In the genomic region with DNA sequence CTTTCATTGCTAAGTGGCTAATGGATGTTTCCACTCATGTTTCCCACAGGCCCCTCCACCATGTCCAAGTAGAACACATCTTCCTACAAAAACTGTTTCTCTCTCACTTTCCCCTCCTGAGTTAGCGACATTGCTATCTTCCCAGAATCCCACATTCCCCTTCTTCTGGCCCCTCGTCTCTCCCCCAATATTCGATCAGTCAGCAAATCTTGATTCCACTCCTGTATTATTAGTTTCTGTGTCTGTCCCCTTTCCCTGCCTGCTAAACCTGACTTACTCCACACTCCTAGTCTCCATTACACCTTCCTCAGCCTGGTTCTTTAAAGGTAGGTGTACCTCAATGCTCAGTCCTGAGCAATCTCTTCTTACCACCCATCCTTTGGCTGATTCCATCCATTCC, we compare ENCODE assay signal across 29 cellular contexts. TPM values are rescaled to one million over a fixed set of nuclear protein-coding genes. Genes with fewer than 3 reads are reported as not detected.
"Had no signal": no experiment of that assay in that cellular context is flagged by ENCODE, and none has a peak within 500 bp of the region (broad histone marks: within the 10 kb centered on the region; RNA-seq: fewer than 3 reads in every experiment).

No MANE protein-coding gene starts in this region.

- DNase-seq: hypothalamus; immature natural killer cell; left ventricle myocardium inferior; mesendoderm; midbrain; mucosa of descending colon; naive thymus-derived CD4-positive, alpha-beta T cell; nucleus accumbens; pancreas; posterior cingulate gyrus; retina; right cardiac atrium; stimulated activated CD4-positive, alpha-beta T cell treated with anti-CD3 and anti-CD28 coated beads, Interleukin-1b, Interleukin-23, amount 100 ng/mL, for 48 hours; stimulated activated CD4-positive, alpha-beta T cell treated with anti-CD3 and anti-CD28 coated beads, Interleukin-2, amount 100 ng/mL, for 48 hours; stimulated activated CD4-positive, alpha-beta T cell treated with anti-CD3 and anti-CD28 coated beads, Interleukin-4, amount 100 ng/mL, for 4 hours; stimulated activated CD8-positive, alpha-beta memory T cell treated with anti-CD3 and anti-CD28 coated beads, Interleukin-4, amount 100 ng/mL, for 48 hours; stimulated activated naive CD4-positive, alpha-beta T cell treated with Interleukin-2 at 50 U/mL for 16 hours; stimulated activated naive CD8-positive, alpha-beta T cell treated with anti-CD3 and anti-CD28 coated beads, Interleukin-15, amount 100 ng/mL, for 72 hours; substantia nigra; uterus had no signal

- H3K27me3 Mint-ChIP-seq: stimulated activated memory B cell treated with anti-CD40 and anti-IgM and Interleukin-4, amounts not matched to agents 10 μg/mL and 1 μg/mL and 100 μg/mL, for 72 hours; stimulated activated naive CD8-positive, alpha-beta T cell treated with anti-CD3 and anti-CD28 coated beads, Interleukin-15, amount 100 ng/mL, for 72 hours had no signal

- H3K4me3 Mint-ChIP-seq: immature natural killer cell; naive thymus-derived CD4-positive, alpha-beta T cell; natural killer cell treated with Interleukin-12 subunit alpha and Interleukin-12 subunit beta and Interleukin-15 and Interleukin-18, amount 100 ng/mL, for 72 hours; neural crest cell; stimulated activated memory B cell treated with anti-CD40 and anti-IgM and Interleukin-4, amounts not matched to agents 10 μg/mL and 1 μg/mL and 100 μg/mL, for 72 hours; stimulated activated naive CD8-positive, alpha-beta T cell treated with anti-CD3 and anti-CD28 coated beads, Interleukin-15, amount 100 ng/mL, for 72 hours; type B pancreatic cell had no signal

- H3K27me3 ChIP-seq: pancreas, tibial nerve, uterus had no signal

- H3K27ac Mint-ChIP-seq: immature natural killer cell; natural killer cell treated with Interleukin-12 subunit alpha and Interleukin-12 subunit beta and Interleukin-15 and Interleukin-18, amount 100 ng/mL, for 72 hours; stimulated activated memory B cell treated with anti-CD40 and anti-IgM and Interleukin-4, amounts not matched to agents 10 μg/mL and 1 μg/mL and 100 μg/mL, for 72 hours; stimulated activated naive CD8-positive, alpha-beta T cell treated with anti-CD3 and anti-CD28 coated beads, Interleukin-15, amount 100 ng/mL, for 72 hours; type B pancreatic cell had no signal

- H3K36me3 Mint-ChIP-seq: natural killer cell treated with Interleukin-12 subunit alpha and Interleukin-12 subunit beta and Interleukin-15 and Interleukin-18, amount 100 ng/mL, for 72 hours; stimulated activated memory B cell treated with anti-CD40 and anti-IgM and Interleukin-4, amounts not matched to agents 10 μg/mL and 1 μg/mL and 100 μg/mL, for 72 hours; type B pancreatic cell had no signal

- H3K27ac ChIP-seq: left ventricle myocardium inferior, pancreas, prostate gland, tibial nerve, uterus had no signal

- H3K4me3 ChIP-seq: left ventricle myocardium inferior, lung, mucosa of descending colon, pancreas, prostate gland, smooth muscle cell, tibial nerve, uterus had no signal

- H3K4me1 Mint-ChIP-seq: immature natural killer cell; naive thymus-derived CD4-positive, alpha-beta T cell; neural crest cell; stimulated activated memory B cell treated with anti-CD40 and anti-IgM and Interleukin-4, amounts not matched to agents 10 μg/mL and 1 μg/mL and 100 μg/mL, for 72 hours; stimulated activated naive CD8-positive, alpha-beta T cell treated with anti-CD3 and anti-CD28 coated beads, Interleukin-15, amount 100 ng/mL, for 72 hours had no signal

- H3K9me3 Mint-ChIP-seq: immature natural killer cell; natural killer cell treated with Interleukin-12 subunit alpha and Interleukin-12 subunit beta and Interleukin-15 and Interleukin-18, amount 100 ng/mL, for 72 hours; stimulated activated memory B cell treated with anti-CD40 and anti-IgM and Interleukin-4, amounts not matched to agents 10 μg/mL and 1 μg/mL and 100 μg/mL, for 72 hours; stimulated activated naive CD8-positive, alpha-beta T cell treated with anti-CD3 and anti-CD28 coated beads, Interleukin-15, amount 100 ng/mL, for 72 hours; type B pancreatic cell had no signal

- FAIRE-seq: islet of Langerhans, pancreas had no signal

- H3K4me1 ChIP-seq: left ventricle myocardium inferior, pancreas, prostate gland, tibial nerve, uterus had no signal

- H3K9me3 ChIP-seq: left ventricle myocardium inferior, mucosa of descending colon, pancreas, prostate gland, tibial nerve, uterus had no signal

- H3K4me2 ChIP-seq: smooth muscle cell had no signal

- H3K36me3 ChIP-seq: left ventricle myocardium inferior, pancreas, prostate gland, tibial nerve, uterus had no signal

RNA-seq across cellular contexts. Expression of a gene that starts 19.3 kb away (rescaled TPM):
- polyA plus RNA-seq: immature natural killer cell; naive thymus-derived CD4-positive, alpha-beta T cell had no signal
